ENCODE assay signal across 21 cellular contexts in genomic region chr10:15290150-15290549, GRCh38.
"Had no signal": no experiment of that assay in that cellular context is flagged by ENCODE, and none has a peak within 500 bp of the region (broad histone marks: within the 10 kb centered on the region; RNA-seq: fewer than 3 reads in every experiment).

No MANE protein-coding gene starts in this region.

- H3K4me3 Mint-ChIP-seq: activated CD4-positive, alpha-beta T cell treated with anti-CD3 and anti-CD28 coated beads, Interleukin-2, amount 10 ng/mL, durations not matched to agents 24 days and 14 days; activated CD8-positive, alpha-beta T cell treated with anti-CD3 and anti-CD28 coated beads for 36 hours; activated T-cell treated with anti-CD3 and anti-CD28 coated beads, Interleukin-2, amount 50 U/mL, for 24 hours; brain; effector memory CD8-positive, alpha-beta T cell; mesothelial cell of epicardium; nephron; T-helper 1 cell treated with Interleukin-12 subunit alpha and Interleukin-12 subunit beta and Interleukin-4 antibody, amounts not matched to agents 30 μg/mL and 1 μg/mL, for 36 hours had no signal

- ATAC-seq: activated CD8-positive, alpha-beta T cell treated with anti-CD3 and anti-CD28 coated beads for 36 hours; effector memory CD8-positive, alpha-beta T cell had no signal

- H3K9me3 ChIP-seq: thyroid gland had no signal

- H3K27me3 ChIP-seq: thyroid gland had no signal

- H3K4me3 ChIP-seq: lung, thyroid gland had no signal

- H3K27ac Mint-ChIP-seq: activated CD4-positive, alpha-beta T cell treated with anti-CD3 and anti-CD28 coated beads, Interleukin-2, amount 10 ng/mL, durations not matched to agents 24 days and 14 days; activated CD8-positive, alpha-beta T cell treated with anti-CD3 and anti-CD28 coated beads for 36 hours; activated T-cell treated with anti-CD3 and anti-CD28 coated beads, Interleukin-2, amount 50 U/mL, for 24 hours; activated T-helper 2 cell treated with anti-CD3 and anti-CD28 coated beads, Interferon-gamma antibody, Interleukin-2, Interleukin-4, amounts not matched to agents 10 μg/mL and 5 μg/mL and 100 μg/mL, durations not matched to agents 14 hours and 24 hours and 36 hours; effector memory CD8-positive, alpha-beta T cell; mesothelial cell of epicardium; T-helper 1 cell treated with Interleukin-12 subunit alpha and Interleukin-12 subunit beta and Interleukin-4 antibody, amounts not matched to agents 30 μg/mL and 1 μg/mL, for 36 hours had no signal

- H3K4me1 ChIP-seq: thyroid gland had no signal

- H3K4me1 Mint-ChIP-seq: mesothelial cell of epicardium had no signal

- DNase-seq: activated CD4-positive, alpha-beta T cell treated with anti-CD3 and anti-CD28 coated beads, Interleukin-2, amount 10 ng/mL, durations not matched to agents 24 days and 14 days; activated CD8-positive, alpha-beta T cell treated with anti-CD3 and anti-CD28 coated beads for 36 hours; activated naive CD4-positive, alpha-beta T cell treated with Interleukin-2 at 50 U/mL for 16 hours; activated T-cell treated with anti-CD3 and anti-CD28 coated beads, Interleukin-2, amount 50 U/mL, for 24 hours; caudate nucleus; effector memory CD8-positive, alpha-beta T cell; foreskin fibroblast; hippocampal formation; occipital lobe; stimulated activated CD4-positive, alpha-beta T cell treated with anti-CD3 and anti-CD28 coated beads, Interleukin-12 subunit alpha, Interleukin-12 subunit beta, amount 100 ng/mL, for 4 hours; stimulated activated CD4-positive, alpha-beta T cell treated with anti-CD3 and anti-CD28 coated beads, Interleukin-1b, Interleukin-23, amount 100 ng/mL, for 48 hours; stimulated activated CD8-positive, alpha-beta memory T cell treated with anti-CD3 and anti-CD28 coated beads, Interleukin-4, amount 100 ng/mL, for 48 hours; stimulated activated naive CD4-positive, alpha-beta T cell; thyroid gland had no signal

- H3K27me3 Mint-ChIP-seq: brain had no signal

- H3K9me3 Mint-ChIP-seq: activated CD4-positive, alpha-beta T cell treated with anti-CD3 and anti-CD28 coated beads, Interleukin-2, amount 10 ng/mL, durations not matched to agents 24 days and 14 days; activated CD8-positive, alpha-beta T cell treated with anti-CD3 and anti-CD28 coated beads for 36 hours; activated T-cell treated with anti-CD3 and anti-CD28 coated beads, Interleukin-2, amount 50 U/mL, for 24 hours; activated T-helper 2 cell treated with anti-CD3 and anti-CD28 coated beads, Interferon-gamma antibody, Interleukin-2, Interleukin-4, amounts not matched to agents 10 μg/mL and 5 μg/mL and 100 μg/mL, durations not matched to agents 14 hours and 24 hours and 36 hours; effector memory CD8-positive, alpha-beta T cell; nephron; T-helper 1 cell treated with Interleukin-12 subunit alpha and Interleukin-12 subunit beta and Interleukin-4 antibody, amounts not matched to agents 30 μg/mL and 1 μg/mL, for 36 hours had no signal

- H3K27ac ChIP-seq: epithelial cell of prostate, thyroid gland had no signal

- H3K36me3 ChIP-seq: thyroid gland had no signal
